16 cellular contexts compared by ENCODE assay signal in the genomic region with DNA sequence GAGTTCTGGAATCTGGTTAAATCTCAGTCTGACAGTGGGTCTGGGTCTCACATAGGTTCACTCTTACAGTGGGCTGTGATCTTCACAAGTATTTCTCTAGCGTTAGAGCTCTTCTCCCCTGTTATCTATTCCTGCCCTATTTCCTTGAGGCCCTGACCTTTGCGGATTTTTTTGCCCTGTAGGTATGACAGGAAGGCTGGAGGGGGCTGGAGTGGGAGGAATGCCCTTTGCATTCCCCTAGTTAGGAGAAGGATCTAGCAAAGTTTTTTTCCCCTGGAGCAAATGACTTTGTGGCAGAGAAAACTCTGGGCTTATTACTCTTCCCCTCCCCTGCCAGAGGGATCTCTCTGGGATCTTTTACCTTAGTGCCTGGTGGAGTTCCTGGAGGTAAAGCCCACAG.
"Had no signal": no experiment of that assay in that cellular context is flagged by ENCODE, and none has a peak within 500 bp of the region (broad histone marks: within the 10 kb centered on the region; RNA-seq: fewer than 3 reads in every experiment).

No MANE protein-coding gene starts in this region.

- H3K4me3 ChIP-seq: adrenal gland, colonic mucosa, esophagus muscularis mucosa, upper lobe of left lung had no signal

- H3K9me3 ChIP-seq: adrenal gland, colonic mucosa, esophagus muscularis mucosa, upper lobe of left lung had no signal

- H3K27ac Mint-ChIP-seq: activated CD4-positive, alpha-beta memory T cell treated with anti-CD3 and anti-CD28 coated beads, Interleukin-2, amount 10 ng/mL, durations not matched to agents 7 days and 5 days; activated T-cell treated with anti-CD3 and anti-CD28 coated beads, Interleukin-2, amount 50 U/mL, for 24 hours had no signal

- H3K27me3 ChIP-seq: adrenal gland, colonic mucosa, esophagus muscularis mucosa, upper lobe of left lung had no signal

- H3K27ac ChIP-seq: adrenal gland, colonic mucosa, esophagus muscularis mucosa, upper lobe of left lung had no signal

- H3K27me3 Mint-ChIP-seq: activated CD4-positive, alpha-beta memory T cell treated with anti-CD3 and anti-CD28 coated beads, Interleukin-2, amount 10 ng/mL, durations not matched to agents 7 days and 5 days; activated T-cell treated with anti-CD3 and anti-CD28 coated beads, Interleukin-2, amount 50 U/mL, for 24 hours; naive B cell had no signal

- DNase-seq: activated CD4-positive, alpha-beta memory T cell treated with anti-CD3 and anti-CD28 coated beads, Interleukin-2, amount 10 ng/mL, durations not matched to agents 7 days and 5 days; activated effector memory CD4-positive, alpha-beta T cell treated with Interleukin-2 at 50 U/mL for 16 hours; activated naive CD4-positive, alpha-beta T cell treated with anti-CD3 and anti-CD28 coated beads, Interleukin-2, amount 50 U/mL, for 16 hours; activated T-cell treated with anti-CD3 and anti-CD28 coated beads, Interleukin-2, amount 50 U/mL, for 24 hours; adrenal gland; central memory CD4-positive, alpha-beta T cell; colonic mucosa; hippocampal formation; immature natural killer cell; naive B cell; stimulated activated CD4-positive, alpha-beta T cell treated with anti-CD3 and anti-CD28 coated beads, Interleukin-15, amount 100 ng/mL, for 24 hours; stimulated activated CD4-positive, alpha-beta T cell treated with anti-CD3 and anti-CD28 coated beads, Interleukin-4, amount 100 ng/mL, for 24 hours; stimulated activated naive CD4-positive, alpha-beta T cell treated with Interleukin-2 at 50 U/mL for 16 hours; T-helper 1 cell had no signal

- H3K4me1 ChIP-seq: colonic mucosa had no signal

- H3K4me3 Mint-ChIP-seq: activated CD4-positive, alpha-beta memory T cell treated with anti-CD3 and anti-CD28 coated beads, Interleukin-2, amount 10 ng/mL, durations not matched to agents 7 days and 5 days; activated T-cell treated with anti-CD3 and anti-CD28 coated beads, Interleukin-2, amount 50 U/mL, for 24 hours; immature natural killer cell; naive B cell had no signal

- H3K36me3 ChIP-seq: adrenal gland, colonic mucosa, esophagus muscularis mucosa, upper lobe of left lung had no signal
